ENCODE assay signal across 18 cellular contexts in genomic region chr2:48532174-48532573, GRCh38. TPM values are rescaled to one million over a fixed set of nuclear protein-coding genes. Genes with fewer than 3 reads are reported as not detected.
DNase-seq lines count a peak whose midpoint lies in the region; ATAC-seq and TF ChIP-seq lines count a peak whose summit lies in the region.
"Had no signal": no experiment of that assay in that cellular context is flagged by ENCODE, and none has a peak within 500 bp of the region (broad histone marks: within the 10 kb centered on the region; RNA-seq: fewer than 3 reads in every experiment).

No MANE protein-coding gene starts in this region.

- H3K9ac ChIP-seq in colonic mucosa (ENCODE audit: low read depth in 2 of 2, low read length in 2 of 2), result no peak overlapping the region

- H3K36me3 Mint-ChIP-seq in HFFc6 (ENCODE audit: low read depth), result no peaks in the 10 kb centered on the region
- H3K36me3 Mint-ChIP-seq in brain, result peaks cover 2% of the 10 kb centered on the region
- peaks cover 14% of the 10 kb centered on the region for H3K36me3 Mint-ChIP-seq in nephron (ENCODE audit: low read depth)

- no peaks in the 10 kb centered on the region for H3K27me3 Mint-ChIP-seq in HFFc6 (ENCODE audit: insufficient read depth)
- H3K27me3 Mint-ChIP-seq in brain, result peaks cover 3% of the 10 kb centered on the region
- H3K27me3 Mint-ChIP-seq in nephron (ENCODE audit: low read depth), result no peaks in the 10 kb centered on the region

- no peak for DNase-seq in HFFc6
- no peak for DNase-seq in stomach
- DNase-seq in left lobe of liver (ENCODE audit: low spot score), result no peak
- DNase-seq in amniotic stem cell (lab: John Stamatoyannopoulos, UW), result no peak
- DNase-seq in colonic mucosa, result no peak
- DNase-seq: activated CD4-positive, CD25-positive, alpha-beta regulatory T cell treated with anti-CD3 and anti-CD28 coated beads, Interleukin-2, amount 50 U/mL, for 72 hours; activated effector memory CD4-positive, alpha-beta T cell treated with Interleukin-2 at 50 U/mL for 16 hours; COR-L47; kidney glomerular epithelial cell; mesendoderm; NCI-H1417; NCI-H69; nucleus accumbens; SIG-M5; stimulated activated CD4-positive, alpha-beta T cell treated with anti-CD3 and anti-CD28 coated beads, Interleukin-4, amount 100 ng/mL, for 24 hours; thyroid gland had no signal

- H3K9me3 ChIP-seq in stomach, result no peaks in the 10 kb centered on the region
- no peaks in the 10 kb centered on the region for H3K9me3 ChIP-seq in colonic mucosa
- H3K9me3 ChIP-seq: thyroid gland had no signal

- peak overlapping the region in 4 of 5 donors; percentile 36 to 95 (median 87) for H3K27ac ChIP-seq in stomach
- no peak overlapping the region for H3K27ac ChIP-seq in colonic mucosa

- intact Hi-C loops in stomach (cut with DNase I; ENCODE audit: low total_unique reads), result no loop called here
- intact Hi-C loops in colonic mucosa (cut with DNase I), result no loop called here

- H3K36me3 ChIP-seq in stomach (no peaks in the 10 kb centered on the region), colonic mucosa (no peaks in the 10 kb centered on the region)
- H3K36me3 ChIP-seq: thyroid gland had no signal

- H3K4me3 Mint-ChIP-seq in HFFc6 (no peak overlapping the region), brain (peak overlapping the region in 4 of 5 experiments; percentile 81 to 95 (median 90)), nephron (peak overlapping the region; percentile 91 to 98 (median 91))

- peaks cover 27% of the 10 kb centered on the region for H3K4me1 Mint-ChIP-seq in HFFc6 (ENCODE audit: low read depth)
- H3K4me1 Mint-ChIP-seq in brain, result peaks cover 43% of the 10 kb centered on the region
- H3K4me1 Mint-ChIP-seq in nephron, result peaks cover 45% of the 10 kb centered on the region

- H3K4me3 ChIP-seq in stomach (peak overlapping the region; percentile 61 to 88 (median 75)), colonic mucosa (no peak overlapping the region)

- H3K9me3 Mint-ChIP-seq in HFFc6 (no peaks in the 10 kb centered on the region), brain (peaks cover 0 to 4% (median 0%) of the 10 kb centered on the region in 5 experiments), nephron (no peaks in the 10 kb centered on the region)

- no peak for TF ChIP-seq POLR2A in stomach (IDR thresholded peaks at IDR 0.05)

- peak overlapping the region; percentile 52; the same call in 1 of the 2 replicates for H3K27ac Mint-ChIP-seq in HFFc6
- H3K27ac Mint-ChIP-seq in brain, result peak overlapping the region in 3 of 5 experiments; percentile 24 to 95 (median 90)
- H3K27ac Mint-ChIP-seq in nephron, result peak overlapping the region; percentile 82 to 93 (median 86)

- H3K4me1 ChIP-seq in stomach (peaks cover 14 to 56% (median 31%) of the 10 kb centered on the region in 4 donors), colonic mucosa (no peaks in the 10 kb centered on the region)

- H3K27me3 ChIP-seq in stomach (peaks cover 0 to 14% (median 6%) of the 10 kb centered on the region in 3 donors), colonic mucosa (no peaks in the 10 kb centered on the region)
- H3K27me3 ChIP-seq: thyroid gland had no signal

- no peak for ATAC-seq in left lobe of liver

- TF ChIP-seq EP300 in stomach (IDR thresholded peaks at IDR 0.05), result no peak

- 87 to 94% (median 93%) methylated on average over 7 of the region's 7 CpGs for WGBS in stomach, 5 donors

- TF ChIP-seq CTCF in HFFc6 (IDR thresholded peaks at IDR 0.05) (no peak), brain (conservative IDR thresholded peaks at IDR 0.05) (no peak), nephron (IDR thresholded peaks at IDR 0.05; ENCODE audit: unreplicated experiment in 3 of 3) (no peak), stomach (IDR thresholded peaks at IDR 0.05) (no peak), colonic mucosa (IDR thresholded peaks at IDR 0.05) (no peak)

RNA-seq across cellular contexts. Expression of gene STON1, which starts 2.2 kb away (rescaled TPM):
- 1 to 10 TPM; 1.3 to 4.3 (median 3.1) TPM for total RNA-seq in HFFc6 (2021; fragmentation: NEBNext Ultra II Directional; extraction: Animal tissue kit (Norgen Biotek cat#: 25700))
- polyA plus RNA-seq in brain (ENCODE audit: insufficient read depth, low read depth, low replicate concordance) (0.95 TPM), stomach (1 to 10 TPM; 5.5 to 6.9 (median 5.7) TPM)
- total RNA-seq in stomach (100 to 1,000 TPM in 1 of 5 donors, 10 to 100 TPM in 4; 12.7 to 116 (median 41.4) TPM), left lobe of liver (0.93 TPM), colonic mucosa (10 to 100 TPM in 1 of 2 donors, 1 to 10 TPM in 1; 2.1 to 11.9 TPM)
